Comparison of ENCODE assay signal across 8 cellular contexts in genomic region chr14:105741707-105742530, GRCh38.
DNase-seq lines count a peak whose midpoint lies in the region; ATAC-seq and TF ChIP-seq lines count a peak whose summit lies in the region.
"Not testable (repeated sequence)": the region's sequence is repeated elsewhere in the genome, so short reads cannot be mapped to it uniquely, and the experiment has no call there.

No MANE protein-coding gene starts in this region.

- TF ChIP-seq CTCF in GM12865 (IDR thresholded peaks at IDR 0.05; ENCODE audit: insufficient read depth, low read depth, low read length, missing control alignments); OCI-LY3 (IDR thresholded peaks at IDR 0.05; ENCODE audit: low read depth, low read length); activated B cell treated with CpG ODN at 0.5 μM for 24 hours (IDR thresholded peaks at IDR 0.05); endothelial cell (IDR thresholded peaks at IDR 0.05; ENCODE audit: unreplicated experiment): not testable (repeated sequence)

- peak overlapping the region; percentile 62 for H3K4me2 ChIP-seq in OCI-LY3 (ENCODE audit: low read length)

- H4K20me1 ChIP-seq in OCI-LY3 (ENCODE audit: insufficient read depth, low read length), result not testable (repeated sequence)

- H3K9me3 ChIP-seq in OCI-LY3 (ENCODE audit: insufficient read depth, low read length), result not testable (repeated sequence)

- not testable (repeated sequence) for H3K9me3 Mint-ChIP-seq in activated B cell treated with CpG ODN at 0.5 μM for 24 hours; memory B cell; stimulated activated naive CD8-positive, alpha-beta T cell treated with anti-CD3 and anti-CD28 coated beads, Interleukin-15, Interleukin-2, amounts not matched to agents 100 ng/mL and 50 ng/mL, for 24 hours
- H3K9me3 Mint-ChIP-seq in endothelial cell (ENCODE audit: unreplicated experiment), result peaks cover 13% of the 10 kb centered on the region

- intact Hi-C loops in activated B cell treated with CpG ODN at 0.5 μM for 24 hours (cut with micrococcal nuclease), result loop anchor here (2.0 kb wide), 2 partner anchors 117 to 119 kb away; no protein-coding TSS in a partner anchor
- intact Hi-C loops in posterior vena cava (cut with DNase I), result not testable (repeated sequence)

- H3K4me3 ChIP-seq in GM12865 (ENCODE audit: low read depth, low read length) (peak overlapping the region; percentile 65), OCI-LY3 (ENCODE audit: low read length) (peak overlapping the region; percentile 71)

- H3K4me1 Mint-ChIP-seq in activated B cell treated with CpG ODN at 0.5 μM for 24 hours, result peaks cover 24% of the 10 kb centered on the region
- not testable (repeated sequence) for H3K4me1 Mint-ChIP-seq in endothelial cell (ENCODE audit: unreplicated experiment); stimulated activated naive CD8-positive, alpha-beta T cell treated with anti-CD3 and anti-CD28 coated beads, Interleukin-15, Interleukin-2, amounts not matched to agents 100 ng/mL and 50 ng/mL, for 24 hours (ENCODE audit: low read depth)
- peaks cover 30% of the 10 kb centered on the region for H3K4me1 Mint-ChIP-seq in memory B cell

- peak overlapping the region; percentile 85 for H3K27ac ChIP-seq in OCI-LY3 (ENCODE audit: low read length)

- H3K27me3 ChIP-seq in OCI-LY3 (ENCODE audit: low read depth, low read length), result not testable (repeated sequence)

- not testable (repeated sequence) for ATAC-seq in activated B cell treated with CpG ODN at 0.5 μM for 24 hours (ENCODE audit: low read depth); memory B cell (ENCODE audit: low read depth)

- H3K27ac Mint-ChIP-seq in activated B cell treated with CpG ODN at 0.5 μM for 24 hours (peak overlapping the region; percentile 85), endothelial cell (ENCODE audit: unreplicated experiment) (peak overlapping the region; percentile 52)
- H3K27ac Mint-ChIP-seq in memory B cell, result not testable (repeated sequence)
- peak overlapping the region; percentile 16 for H3K27ac Mint-ChIP-seq in stimulated activated naive CD8-positive, alpha-beta T cell treated with anti-CD3 and anti-CD28 coated beads, Interleukin-15, Interleukin-2, amounts not matched to agents 100 ng/mL and 50 ng/mL, for 24 hours

- not testable (repeated sequence) for H2AFZ ChIP-seq in OCI-LY3 (ENCODE audit: low read depth, low read length)

- POLR2A ChIA-PET in activated B cell treated with CpG ODN at 0.5 μM for 24 hours (lab: Charles Lee), result interaction anchor here (0.6 to 1.7 kb wide), 3 partner anchors 12 to 118 kb away, joined by 3 to 9 read pairs (median 4); no protein-coding TSS in a partner anchor

- not testable (repeated sequence) for H3K27me3 Mint-ChIP-seq in activated B cell treated with CpG ODN at 0.5 μM for 24 hours; memory B cell; stimulated activated naive CD8-positive, alpha-beta T cell treated with anti-CD3 and anti-CD28 coated beads, Interleukin-15, Interleukin-2, amounts not matched to agents 100 ng/mL and 50 ng/mL, for 24 hours
- peaks cover 27% of the 10 kb centered on the region for H3K27me3 Mint-ChIP-seq in endothelial cell (ENCODE audit: unreplicated experiment)

- H3K36me3 Mint-ChIP-seq in activated B cell treated with CpG ODN at 0.5 μM for 24 hours (ENCODE audit: low read depth) (peaks cover 48% of the 10 kb centered on the region), memory B cell (peaks cover 37% of the 10 kb centered on the region)
- not testable (repeated sequence) for H3K36me3 Mint-ChIP-seq in endothelial cell (ENCODE audit: low read depth, unreplicated experiment); stimulated activated naive CD8-positive, alpha-beta T cell treated with anti-CD3 and anti-CD28 coated beads, Interleukin-15, Interleukin-2, amounts not matched to agents 100 ng/mL and 50 ng/mL, for 24 hours (ENCODE audit: low read depth)

- peak overlapping the region; percentile 68 for H3K9ac ChIP-seq in OCI-LY3 (ENCODE audit: low read length)

- peak; percentile 34 for DNase-seq in GM12865 (ENCODE audit: low read depth)
- not testable (repeated sequence) for DNase-seq in activated B cell treated with CpG ODN at 0.5 μM for 24 hours; endothelial cell (ENCODE audit: low spot score); memory B cell (ENCODE audit: low spot score in 2 of 2)
- DNase-seq in posterior vena cava (ENCODE audit: low spot score), result peak; percentile 61

- peaks cover 14% of the 10 kb centered on the region for H3K79me2 ChIP-seq in OCI-LY3 (ENCODE audit: low read length)

- not testable (repeated sequence) for H3K36me3 ChIP-seq in OCI-LY3 (replicated peaks; ENCODE audit: low read depth, low read length)

- H3K4me3 Mint-ChIP-seq in activated B cell treated with CpG ODN at 0.5 μM for 24 hours, result peak overlapping the region; percentile 79
- not testable (repeated sequence) for H3K4me3 Mint-ChIP-seq in endothelial cell (ENCODE audit: unreplicated experiment); stimulated activated naive CD8-positive, alpha-beta T cell treated with anti-CD3 and anti-CD28 coated beads, Interleukin-15, Interleukin-2, amounts not matched to agents 100 ng/mL and 50 ng/mL, for 24 hours
- H3K4me3 Mint-ChIP-seq in memory B cell, result peak overlapping the region; percentile 79

- CTCF ChIA-PET in activated B cell treated with CpG ODN at 0.5 μM for 24 hours (lab: Charles Lee), result not testable (repeated sequence)

- TF ChIP-seq POLR2A in GM19099 (IDR thresholded peaks at IDR 0.05; ENCODE audit: extremely low read depth, insufficient read length, low read depth), result peak; percentile 52

- not testable (repeated sequence) for H3K4me1 ChIP-seq in OCI-LY3 (ENCODE audit: low read length)
